1 cellular context compared by ENCODE assay signal in the genomic region with DNA sequence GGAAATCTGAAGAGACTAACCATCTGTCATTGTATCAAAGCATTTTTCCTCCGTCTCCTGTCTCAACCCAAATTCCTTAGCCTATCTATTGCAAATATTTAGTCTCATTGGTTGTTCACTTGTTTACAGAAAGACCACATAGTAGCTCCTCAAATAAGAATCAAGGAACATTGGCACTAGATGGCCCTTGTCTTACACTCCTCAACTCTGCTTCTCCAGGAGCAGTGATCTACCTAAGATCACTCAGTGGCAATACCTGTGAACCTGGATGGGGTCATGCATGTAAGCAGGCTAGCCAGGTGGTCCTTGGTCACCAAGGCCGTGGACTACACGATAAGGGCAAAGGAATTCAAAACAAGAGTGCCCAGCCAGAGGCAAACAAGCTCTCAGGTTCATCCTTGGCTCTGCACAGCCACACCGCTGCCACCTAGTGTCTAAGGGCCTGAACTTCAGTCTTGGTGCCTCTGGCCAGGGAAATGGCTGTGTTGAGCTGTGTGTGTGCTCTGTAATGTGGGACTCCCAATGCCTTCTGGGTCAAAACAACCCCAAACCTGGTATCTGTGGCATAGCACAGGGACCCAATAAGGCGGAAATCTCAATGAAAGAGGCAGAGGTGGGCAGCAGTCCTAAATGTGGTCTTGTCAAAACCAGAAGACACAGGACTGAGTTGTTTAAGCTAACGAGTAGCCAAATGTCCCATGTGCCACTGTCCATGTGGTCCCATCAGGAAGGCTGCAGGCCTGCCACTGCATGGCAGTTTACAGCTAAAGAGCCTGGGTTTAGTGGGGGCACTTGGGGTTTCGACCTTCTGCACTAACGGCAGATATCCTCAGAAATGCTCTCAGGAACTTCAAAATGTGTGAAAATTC.
A peak's percentile ranks its signal among the peaks of the same experiment; 100 is the strongest.
TF ChIP-seq lines count a peak whose summit lies in the region.

No MANE protein-coding gene starts in this region.

TF ChIP-seq in K562, 482 proteins besides CTCF, POLR2A, EP300 and RAD21 (continued from another document and continues in another):
- TF ChIP-seq, protein P1, sequence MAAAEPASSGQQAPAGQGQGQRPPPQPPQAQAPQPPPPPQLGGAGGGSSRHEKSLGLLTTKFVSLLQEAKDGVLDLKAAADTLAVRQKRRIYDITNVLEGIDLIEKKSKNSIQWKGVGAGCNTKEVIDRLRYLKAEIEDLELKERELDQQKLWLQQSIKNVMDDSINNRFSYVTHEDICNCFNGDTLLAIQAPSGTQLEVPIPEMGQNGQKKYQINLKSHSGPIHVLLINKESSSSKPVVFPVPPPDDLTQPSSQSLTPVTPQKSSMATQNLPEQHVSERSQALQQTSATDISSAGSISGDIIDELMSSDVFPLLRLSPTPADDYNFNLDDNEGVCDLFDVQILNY (CRISPR knock-in tag; IDR thresholded peaks at IDR 0.05) = 0 out of 2 replicates have a peak, but pooled peaks have one; percentile 44
- TF ChIP-seq ZNF699 (CRISPR knock-in tag; IDR thresholded peaks at IDR 0.05; ENCODE audit: insufficient replicate concordance) (no peak), TOE1 (IDR thresholded peaks at IDR 0.05; ENCODE audit: borderline replicate concordance) (no peak), TOE1 (CRISPR knock-in tag; IDR thresholded peaks at IDR 0.05; ENCODE audit: borderline replicate concordance, low read depth) (peak; percentile 85; the same call in 1 of the 2 replicates), TSHZ1 (CRISPR knock-in tag; IDR thresholded peaks at IDR 0.05) (no peak), SP1 (CRISPR knock-in tag; IDR thresholded peaks at IDR 0.05) (peak; percentile 52), KLF6 (CRISPR knock-in tag; IDR thresholded peaks at IDR 0.05; ENCODE audit: borderline replicate concordance) (no peak), ZNF444 (CRISPR knock-in tag; IDR thresholded peaks at IDR 0.05) (no peak), KAT2B (IDR thresholded peaks at IDR 0.05; ENCODE audit: low read depth, low read length) (no peak), SIN3A (IDR thresholded peaks at IDR 0.05; ENCODE audit: borderline replicate concordance in 2 of 2, control insufficient read depth in 1 of 2, low read depth in 2 of 2, low read length in 2 of 2) (no peak), CBX3 (IDR thresholded peaks at IDR 0.05; ENCODE audit: borderline replicate concordance in 1 of 2, low read length in 2 of 2) (0 out of 3 replicates have a peak, but pooled peaks of 1 of the 2 experiments have one; percentile 27), HCFC1 (IDR thresholded peaks at IDR 0.05; ENCODE audit: low read depth, low read length) (no peak), TBP (optimal IDR thresholded peaks at IDR 0.05; ENCODE audit: low read depth, low read length) (peak; percentile 31), NR2C2 (CRISPR knock-in tag; IDR thresholded peaks at IDR 0.05) (no peak), NR2C2 (tag; IDR thresholded peaks at IDR 0.05) (no peak), RBM34 (IDR thresholded peaks at IDR 0.05; ENCODE audit: borderline replicate concordance, insufficient read depth, low read length) (no peak), SP2 (IDR thresholded peaks at IDR 0.05; ENCODE audit: extremely low read depth, low read depth, low read length, poor library complexity, severe bottlenecking) (no peak), MCM2 (IDR thresholded peaks at IDR 0.05; ENCODE audit: low read depth) (no peak), EHMT2 (IDR thresholded peaks at IDR 0.05) (0 out of 2 replicates have a peak, but pooled peaks have one; percentile 10), MYNN (IDR thresholded peaks at IDR 0.05) (peak; percentile 76; the same call in 1 of the 2 replicates), MYNN (CRISPR knock-in tag; IDR thresholded peaks at IDR 0.05) (no peak), ADNP (tag; IDR thresholded peaks at IDR 0.05) (no peak), CBFA2T3 (IDR thresholded peaks at IDR 0.05) (peak; percentile 17; the same call in 1 of the 2 replicates), ZNF75A (CRISPR knock-in tag; IDR thresholded peaks at IDR 0.05) (no peak), CHD2 (IDR thresholded peaks at IDR 0.05; ENCODE audit: low read depth, low read length) (no peak)
- TF ChIP-seq, protein P2, sequence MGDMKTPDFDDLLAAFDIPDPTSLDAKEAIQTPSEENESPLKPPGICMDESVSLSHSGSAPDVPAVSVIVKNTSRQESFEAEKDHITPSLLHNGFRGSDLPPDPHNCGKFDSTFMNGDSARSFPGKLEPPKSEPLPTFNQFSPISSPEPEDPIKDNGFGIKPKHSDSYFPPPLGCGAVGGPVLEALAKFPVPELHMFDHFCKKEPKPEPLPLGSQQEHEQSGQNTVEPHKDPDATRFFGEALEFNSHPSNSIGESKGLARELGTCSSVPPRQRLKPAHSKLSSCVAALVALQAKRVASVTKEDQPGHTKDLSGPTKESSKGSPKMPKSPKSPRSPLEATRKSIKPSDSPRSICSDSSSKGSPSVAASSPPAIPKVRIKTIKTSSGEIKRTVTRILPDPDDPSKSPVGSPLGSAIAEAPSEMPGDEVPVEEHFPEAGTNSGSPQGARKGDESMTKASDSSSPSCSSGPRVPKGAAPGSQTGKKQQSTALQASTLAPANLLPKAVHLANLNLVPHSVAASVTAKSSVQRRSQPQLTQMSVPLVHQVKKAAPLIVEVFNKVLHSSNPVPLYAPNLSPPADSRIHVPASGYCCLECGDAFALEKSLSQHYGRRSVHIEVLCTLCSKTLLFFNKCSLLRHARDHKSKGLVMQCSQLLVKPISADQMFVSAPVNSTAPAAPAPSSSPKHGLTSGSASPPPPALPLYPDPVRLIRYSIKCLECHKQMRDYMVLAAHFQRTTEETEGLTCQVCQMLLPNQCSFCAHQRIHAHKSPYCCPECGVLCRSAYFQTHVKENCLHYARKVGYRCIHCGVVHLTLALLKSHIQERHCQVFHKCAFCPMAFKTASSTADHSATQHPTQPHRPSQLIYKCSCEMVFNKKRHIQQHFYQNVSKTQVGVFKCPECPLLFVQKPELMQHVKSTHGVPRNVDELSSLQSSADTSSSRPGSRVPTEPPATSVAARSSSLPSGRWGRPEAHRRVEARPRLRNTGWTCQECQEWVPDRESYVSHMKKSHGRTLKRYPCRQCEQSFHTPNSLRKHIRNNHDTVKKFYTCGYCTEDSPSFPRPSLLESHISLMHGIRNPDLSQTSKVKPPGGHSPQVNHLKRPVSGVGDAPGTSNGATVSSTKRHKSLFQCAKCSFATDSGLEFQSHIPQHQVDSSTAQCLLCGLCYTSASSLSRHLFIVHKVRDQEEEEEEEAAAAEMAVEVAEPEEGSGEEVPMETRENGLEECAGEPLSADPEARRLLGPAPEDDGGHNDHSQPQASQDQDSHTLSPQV (IDR thresholded peaks at IDR 0.05) = no peak
- TF ChIP-seq, protein P3, sequence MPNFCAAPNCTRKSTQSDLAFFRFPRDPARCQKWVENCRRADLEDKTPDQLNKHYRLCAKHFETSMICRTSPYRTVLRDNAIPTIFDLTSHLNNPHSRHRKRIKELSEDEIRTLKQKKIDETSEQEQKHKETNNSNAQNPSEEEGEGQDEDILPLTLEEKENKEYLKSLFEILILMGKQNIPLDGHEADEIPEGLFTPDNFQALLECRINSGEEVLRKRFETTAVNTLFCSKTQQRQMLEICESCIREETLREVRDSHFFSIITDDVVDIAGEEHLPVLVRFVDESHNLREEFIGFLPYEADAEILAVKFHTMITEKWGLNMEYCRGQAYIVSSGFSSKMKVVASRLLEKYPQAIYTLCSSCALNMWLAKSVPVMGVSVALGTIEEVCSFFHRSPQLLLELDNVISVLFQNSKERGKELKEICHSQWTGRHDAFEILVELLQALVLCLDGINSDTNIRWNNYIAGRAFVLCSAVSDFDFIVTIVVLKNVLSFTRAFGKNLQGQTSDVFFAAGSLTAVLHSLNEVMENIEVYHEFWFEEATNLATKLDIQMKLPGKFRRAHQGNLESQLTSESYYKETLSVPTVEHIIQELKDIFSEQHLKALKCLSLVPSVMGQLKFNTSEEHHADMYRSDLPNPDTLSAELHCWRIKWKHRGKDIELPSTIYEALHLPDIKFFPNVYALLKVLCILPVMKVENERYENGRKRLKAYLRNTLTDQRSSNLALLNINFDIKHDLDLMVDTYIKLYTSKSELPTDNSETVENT (CRISPR knock-in tag; IDR thresholded peaks at IDR 0.05) = no peak
- TF ChIP-seq, protein P4, sequence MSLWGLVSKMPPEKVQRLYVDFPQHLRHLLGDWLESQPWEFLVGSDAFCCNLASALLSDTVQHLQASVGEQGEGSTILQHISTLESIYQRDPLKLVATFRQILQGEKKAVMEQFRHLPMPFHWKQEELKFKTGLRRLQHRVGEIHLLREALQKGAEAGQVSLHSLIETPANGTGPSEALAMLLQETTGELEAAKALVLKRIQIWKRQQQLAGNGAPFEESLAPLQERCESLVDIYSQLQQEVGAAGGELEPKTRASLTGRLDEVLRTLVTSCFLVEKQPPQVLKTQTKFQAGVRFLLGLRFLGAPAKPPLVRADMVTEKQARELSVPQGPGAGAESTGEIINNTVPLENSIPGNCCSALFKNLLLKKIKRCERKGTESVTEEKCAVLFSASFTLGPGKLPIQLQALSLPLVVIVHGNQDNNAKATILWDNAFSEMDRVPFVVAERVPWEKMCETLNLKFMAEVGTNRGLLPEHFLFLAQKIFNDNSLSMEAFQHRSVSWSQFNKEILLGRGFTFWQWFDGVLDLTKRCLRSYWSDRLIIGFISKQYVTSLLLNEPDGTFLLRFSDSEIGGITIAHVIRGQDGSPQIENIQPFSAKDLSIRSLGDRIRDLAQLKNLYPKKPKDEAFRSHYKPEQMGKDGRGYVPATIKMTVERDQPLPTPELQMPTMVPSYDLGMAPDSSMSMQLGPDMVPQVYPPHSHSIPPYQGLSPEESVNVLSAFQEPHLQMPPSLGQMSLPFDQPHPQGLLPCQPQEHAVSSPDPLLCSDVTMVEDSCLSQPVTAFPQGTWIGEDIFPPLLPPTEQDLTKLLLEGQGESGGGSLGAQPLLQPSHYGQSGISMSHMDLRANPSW (CRISPR knock-in tag; IDR thresholded peaks at IDR 0.05) = 0 out of 2 replicates have a peak, but pooled peaks have one; percentile 82
- TF ChIP-seq, protein P5, sequence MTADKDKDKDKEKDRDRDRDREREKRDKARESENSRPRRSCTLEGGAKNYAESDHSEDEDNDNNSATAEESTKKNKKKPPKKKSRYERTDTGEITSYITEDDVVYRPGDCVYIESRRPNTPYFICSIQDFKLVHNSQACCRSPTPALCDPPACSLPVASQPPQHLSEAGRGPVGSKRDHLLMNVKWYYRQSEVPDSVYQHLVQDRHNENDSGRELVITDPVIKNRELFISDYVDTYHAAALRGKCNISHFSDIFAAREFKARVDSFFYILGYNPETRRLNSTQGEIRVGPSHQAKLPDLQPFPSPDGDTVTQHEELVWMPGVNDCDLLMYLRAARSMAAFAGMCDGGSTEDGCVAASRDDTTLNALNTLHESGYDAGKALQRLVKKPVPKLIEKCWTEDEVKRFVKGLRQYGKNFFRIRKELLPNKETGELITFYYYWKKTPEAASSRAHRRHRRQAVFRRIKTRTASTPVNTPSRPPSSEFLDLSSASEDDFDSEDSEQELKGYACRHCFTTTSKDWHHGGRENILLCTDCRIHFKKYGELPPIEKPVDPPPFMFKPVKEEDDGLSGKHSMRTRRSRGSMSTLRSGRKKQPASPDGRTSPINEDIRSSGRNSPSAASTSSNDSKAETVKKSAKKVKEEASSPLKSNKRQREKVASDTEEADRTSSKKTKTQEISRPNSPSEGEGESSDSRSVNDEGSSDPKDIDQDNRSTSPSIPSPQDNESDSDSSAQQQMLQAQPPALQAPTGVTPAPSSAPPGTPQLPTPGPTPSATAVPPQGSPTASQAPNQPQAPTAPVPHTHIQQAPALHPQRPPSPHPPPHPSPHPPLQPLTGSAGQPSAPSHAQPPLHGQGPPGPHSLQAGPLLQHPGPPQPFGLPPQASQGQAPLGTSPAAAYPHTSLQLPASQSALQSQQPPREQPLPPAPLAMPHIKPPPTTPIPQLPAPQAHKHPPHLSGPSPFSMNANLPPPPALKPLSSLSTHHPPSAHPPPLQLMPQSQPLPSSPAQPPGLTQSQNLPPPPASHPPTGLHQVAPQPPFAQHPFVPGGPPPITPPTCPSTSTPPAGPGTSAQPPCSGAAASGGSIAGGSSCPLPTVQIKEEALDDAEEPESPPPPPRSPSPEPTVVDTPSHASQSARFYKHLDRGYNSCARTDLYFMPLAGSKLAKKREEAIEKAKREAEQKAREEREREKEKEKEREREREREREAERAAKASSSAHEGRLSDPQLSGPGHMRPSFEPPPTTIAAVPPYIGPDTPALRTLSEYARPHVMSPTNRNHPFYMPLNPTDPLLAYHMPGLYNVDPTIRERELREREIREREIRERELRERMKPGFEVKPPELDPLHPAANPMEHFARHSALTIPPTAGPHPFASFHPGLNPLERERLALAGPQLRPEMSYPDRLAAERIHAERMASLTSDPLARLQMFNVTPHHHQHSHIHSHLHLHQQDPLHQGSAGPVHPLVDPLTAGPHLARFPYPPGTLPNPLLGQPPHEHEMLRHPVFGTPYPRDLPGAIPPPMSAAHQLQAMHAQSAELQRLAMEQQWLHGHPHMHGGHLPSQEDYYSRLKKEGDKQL (CRISPR knock-in tag; IDR thresholded peaks at IDR 0.05; ENCODE audit: borderline replicate concordance) = peak; percentile 44; the same call in 1 of the 2 replicates
- TF ChIP-seq, protein P6, sequence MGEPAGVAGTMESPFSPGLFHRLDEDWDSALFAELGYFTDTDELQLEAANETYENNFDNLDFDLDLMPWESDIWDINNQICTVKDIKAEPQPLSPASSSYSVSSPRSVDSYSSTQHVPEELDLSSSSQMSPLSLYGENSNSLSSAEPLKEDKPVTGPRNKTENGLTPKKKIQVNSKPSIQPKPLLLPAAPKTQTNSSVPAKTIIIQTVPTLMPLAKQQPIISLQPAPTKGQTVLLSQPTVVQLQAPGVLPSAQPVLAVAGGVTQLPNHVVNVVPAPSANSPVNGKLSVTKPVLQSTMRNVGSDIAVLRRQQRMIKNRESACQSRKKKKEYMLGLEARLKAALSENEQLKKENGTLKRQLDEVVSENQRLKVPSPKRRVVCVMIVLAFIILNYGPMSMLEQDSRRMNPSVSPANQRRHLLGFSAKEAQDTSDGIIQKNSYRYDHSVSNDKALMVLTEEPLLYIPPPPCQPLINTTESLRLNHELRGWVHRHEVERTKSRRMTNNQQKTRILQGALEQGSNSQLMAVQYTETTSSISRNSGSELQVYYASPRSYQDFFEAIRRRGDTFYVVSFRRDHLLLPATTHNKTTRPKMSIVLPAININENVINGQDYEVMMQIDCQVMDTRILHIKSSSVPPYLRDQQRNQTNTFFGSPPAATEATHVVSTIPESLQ (CRISPR knock-in tag; IDR thresholded peaks at IDR 0.05) = no peak
